8 cellular contexts compared by ENCODE assay signal in genomic region chr19:16355293-16356043, GRCh38. TPM values are rescaled to one million over a fixed set of nuclear protein-coding genes. Genes with fewer than 3 reads are reported as not detected.
DNase-seq lines count a peak whose midpoint lies in the region; ATAC-seq, FAIRE-seq and TF ChIP-seq lines count a peak whose summit lies in the region.
"Had no signal": no experiment of that assay in that cellular context is flagged by ENCODE, and none has a peak within 500 bp of the region (broad histone marks: within the 10 kb centered on the region; RNA-seq: fewer than 3 reads in every experiment).

No MANE protein-coding gene starts in this region.

- no peak for FAIRE-seq in GM19239 (lab: Jason Lieb, UNC)

- TF ChIP-seq CTCF in GM20000 (IDR thresholded peaks at IDR 0.05; ENCODE audit: extremely low read depth, missing control alignments) (no peak), RWPE1 (conservative IDR thresholded peaks at IDR 0.05; ENCODE audit: low read depth) (no peak), heart left ventricle (IDR thresholded peaks at IDR 0.05) (no peak)

- intact Hi-C loops in heart left ventricle (cut with DNase I) (no loop called here), sciatic nerve (cut with DNase I) (no loop called here)

- peak overlapping the region in 10 of 12 donors; percentile 8 to 47 (median 25) for H3K4me3 ChIP-seq in heart left ventricle

- 31 to 53% (median 42%) methylated on average over 15 to 39 of the region's 39 CpGs for whole genome bisulfite sequencing in heart left ventricle, 4 donors

- no peaks in the 10 kb centered on the region for H3K27me3 ChIP-seq in heart left ventricle
- H3K27me3 ChIP-seq: neutrophil had no signal

- H3K36me3 ChIP-seq in heart left ventricle: peaks cover 0 to 16% (median 3%) of the 10 kb centered on the region in 9 donors

- CTCF ChIA-PET in RWPE1 (lab: Yijun Ruan, JAX): no interaction called here

- H3K9me3 ChIP-seq in heart left ventricle: no peaks in the 10 kb centered on the region
- H3K9me3 ChIP-seq: neutrophil had no signal

- POLR2A ChIA-PET in RWPE1 (lab: Yijun Ruan, JAX; ENCODE audit: low non-redundant PET): no interaction called here

- DNase-seq in GM20000 (ENCODE audit: low spot score) (peak; percentile 48), RWPE1 (ENCODE audit: low spot score) (no peak), heart left ventricle (peak in 4 of 5 donors; percentile 52 to 76 (median 64)), sciatic nerve (ENCODE audit: low spot score) (no peak), NCI-H774 (lab: John Stamatoyannopoulos, UW) (no peak), GM19239 (ENCODE audit: insufficient read length, low spot score) (no peak)

- H3K27ac ChIP-seq in RWPE1 (0 out of 2 replicates have a peak overlapping the region, but pooled peaks have one; percentile 3), heart left ventricle (peak overlapping the region in 8 of 12 donors; percentile 22 to 72 (median 34))
- H3K27ac ChIP-seq: neutrophil had no signal

- peaks cover 8 to 50% (median 26%) of the 10 kb centered on the region in 12 donors for H3K4me1 ChIP-seq in heart left ventricle

- ATAC-seq in heart left ventricle (peak; percentile 44 to 77 (median 68)), sciatic nerve (peak; percentile 44), HG02759 (IDR thresholded peaks at IDR 0.05; ENCODE audit: unreplicated experiment) (no peak)

- TF ChIP-seq POLR2A in heart left ventricle (IDR thresholded peaks at IDR 0.05): no peak

RNA-seq across cellular contexts. Expression of gene KLF2, which starts 30.8 kb away (rescaled TPM):
- total RNA-seq in heart left ventricle (10 to 100 TPM; 28.0 to 87.2 (median 45.0) TPM), sciatic nerve (105 TPM)
- polyA plus RNA-seq in heart left ventricle: 10 to 100 TPM; 14.4 to 24.2 TPM

Comparison
In these comparisons a context has a peak if more than half of its experiments do, and no peak if none do; other contexts are left out.
1. DNase-seq: peak in GM20000 (single experiment) and heart left ventricle (4 of 5); none in RWPE1 (single experiment), sciatic nerve (single experiment), NCI-H774 (single experiment) and GM19239 (single experiment).